ENCODE assay signal across 13 cellular contexts in the genomic region with DNA sequence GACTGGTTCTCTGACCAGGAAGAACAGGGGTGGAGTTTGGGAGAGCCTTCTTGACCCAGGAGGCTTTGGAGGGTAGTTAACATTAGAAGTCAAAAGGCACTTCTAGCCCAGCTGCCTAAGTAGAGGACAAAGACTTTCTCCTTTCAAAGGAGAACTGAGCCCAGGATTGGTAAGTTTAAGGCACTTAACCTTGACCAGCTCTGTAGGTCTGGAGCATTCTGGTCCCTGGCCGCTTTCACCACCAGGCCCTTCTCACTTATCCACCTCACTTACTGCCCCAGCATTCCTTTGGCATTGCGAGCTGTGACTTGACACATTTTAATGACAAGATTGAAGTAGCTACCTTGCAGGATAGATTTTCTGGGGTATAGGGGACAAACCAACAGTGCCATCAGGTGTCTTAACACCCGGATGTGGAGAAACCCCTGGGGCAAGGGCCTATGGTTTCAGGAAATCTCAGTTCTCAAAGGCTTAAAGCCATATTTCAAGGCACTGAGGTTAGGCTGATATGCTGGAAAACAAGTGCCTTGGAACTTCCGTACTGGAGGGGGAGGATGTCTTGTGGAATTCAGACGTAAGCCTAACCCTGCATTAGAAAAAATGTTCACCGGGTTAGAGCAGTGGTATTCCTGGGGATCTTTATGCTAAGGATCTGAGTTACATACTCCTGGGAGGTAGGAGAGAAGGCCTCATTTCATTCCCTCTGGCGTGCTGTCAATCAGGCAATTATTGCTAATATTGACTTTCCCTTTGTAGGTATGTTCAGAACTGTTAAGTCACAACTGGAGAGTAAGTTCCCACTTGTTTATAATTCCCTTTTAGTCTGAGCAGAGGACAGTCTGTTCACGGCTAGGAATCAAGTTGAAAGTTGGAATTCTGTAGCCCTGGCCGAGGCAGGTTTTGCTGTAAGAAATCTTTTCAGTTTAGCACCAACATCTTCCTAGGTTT. TPM values are rescaled to one million over a fixed set of nuclear protein-coding genes. Genes with fewer than 3 reads are reported as not detected.
DNase-seq lines count a peak whose midpoint lies in the region; ATAC-seq and TF ChIP-seq lines count a peak whose summit lies in the region.
"Had no signal": no experiment of that assay in that cellular context is flagged by ENCODE, and none has a peak within 500 bp of the region (broad histone marks: within the 10 kb centered on the region; RNA-seq: fewer than 3 reads in every experiment).

No MANE protein-coding gene starts in this region.

- no peak overlapping the region for H3K4me2 ChIP-seq in BLaER1 treated with 17β-estradiol and CSF1 and Interleukin-3, amounts not matched to agents 10 nM and 100 nM

- H3K9me3 ChIP-seq in BLaER1 treated with 17β-estradiol and CSF1 and Interleukin-3, amounts not matched to agents 10 nM and 100 nM (replicated peaks in 1 of 11) = no peaks in the 10 kb centered on the region
- no peaks in the 10 kb centered on the region for H3K9me3 ChIP-seq in ascending aorta
- H3K9me3 ChIP-seq in naive thymus-derived CD4-positive, alpha-beta T cell (ENCODE audit: control insufficient read depth in 2 of 3, low read length in 3 of 3) = no peaks in the 10 kb centered on the region
- H3K9me3 ChIP-seq: testis had no signal

- DNase-seq in ascending aorta (ENCODE audit: low spot score in 2 of 2) (no peak), mesenteric fat pad (ENCODE audit: low spot score) (no peak), NCI-H1436 (lab: John Stamatoyannopoulos, UW) (no peak)
- DNase-seq in naive thymus-derived CD4-positive, alpha-beta T cell = no peak
- DNase-seq: C1 segment of cervical spinal cord; MV-4-11; NCI-H524 treated with DMSO at 0.1 percent for 48 hours; nucleus accumbens; SHP77 treated with DMSO at 0.1 percent for 48 hours; stimulated activated CD4-positive, alpha-beta T cell treated with anti-CD3 and anti-CD28 coated beads, Interleukin-4, amount 100 ng/mL, for 4 hours; testis had no signal

- TF ChIP-seq CTCF in ascending aorta (IDR thresholded peaks at IDR 0.05) = no peak

- H3K36me3 ChIP-seq in BLaER1 treated with 17β-estradiol and CSF1 and Interleukin-3, amounts not matched to agents 10 nM and 100 nM = peaks cover 28 to 54% (median 44%) of the 10 kb centered on the region in 11 experiments
- peaks cover 5 to 20% of the 10 kb centered on the region in 2 donors for H3K36me3 ChIP-seq in ascending aorta
- peaks cover 0 to 41% (median 5%) of the 10 kb centered on the region in 3 experiments for H3K36me3 ChIP-seq in naive thymus-derived CD4-positive, alpha-beta T cell (ENCODE audit: control insufficient read depth in 2 of 3, insufficient read depth in 3 of 3, low read length in 3 of 3)

- ATAC-seq in naive thymus-derived CD4-positive, alpha-beta T cell = no peak
- no peak for ATAC-seq in HG02763 (IDR thresholded peaks at IDR 0.05; ENCODE audit: unreplicated experiment)

- H3K9me3 Mint-ChIP-seq in naive thymus-derived CD4-positive, alpha-beta T cell = no peaks in the 10 kb centered on the region

- peak overlapping the region in 6 of 9 donors; percentile 8 to 83 (median 42) for H3K27ac Mint-ChIP-seq in naive thymus-derived CD4-positive, alpha-beta T cell

- POLR2A ChIA-PET in naive thymus-derived CD4-positive, alpha-beta T cell (lab: Charles Lee) = interaction anchor here (0.7 kb wide), 1 partner anchor 188 kb away, joined by 3 read pairs; no protein-coding TSS in a partner anchor

- H3K27me3 Mint-ChIP-seq in naive thymus-derived CD4-positive, alpha-beta T cell = peaks cover 0 to 2% (median 0%) of the 10 kb centered on the region in 5 donors

- H3K27ac ChIP-seq in BLaER1 treated with 17β-estradiol and CSF1 and Interleukin-3, amounts not matched to agents 10 nM and 100 nM = no peak overlapping the region
- peak overlapping the region; percentile 24 to 43 for H3K27ac ChIP-seq in ascending aorta
- no peak overlapping the region for H3K27ac ChIP-seq in naive thymus-derived CD4-positive, alpha-beta T cell (ENCODE audit: low read depth, low read length)
- H3K27ac ChIP-seq: testis had no signal

- H4K20me1 ChIP-seq in BLaER1 treated with 17β-estradiol and CSF1 and Interleukin-3, amounts not matched to agents 10 nM and 100 nM = peaks cover 5 to 47% (median 35%) of the 10 kb centered on the region in 11 experiments; a peak in 14 of 22 replicates

- peak overlapping the region in 6 of 11 experiments; percentile 7 to 36 (median 26); a peak in 8 of 22 replicates for H3K9ac ChIP-seq in BLaER1 treated with 17β-estradiol and CSF1 and Interleukin-3, amounts not matched to agents 10 nM and 100 nM

- intact Hi-C loops in ascending aorta (cut with DNase I) = no loop called here
- intact Hi-C loops in naive thymus-derived CD4-positive, alpha-beta T cell (cut with micrococcal nuclease) = no loop called here

- peaks cover 27 to 67% (median 48%) of the 10 kb centered on the region in 10 experiments for H3K4me1 ChIP-seq in BLaER1 treated with 17β-estradiol and CSF1 and Interleukin-3, amounts not matched to agents 10 nM and 100 nM
- peaks cover 10 to 46% of the 10 kb centered on the region in 2 donors for H3K4me1 ChIP-seq in ascending aorta
- H3K4me1 ChIP-seq in naive thymus-derived CD4-positive, alpha-beta T cell (ENCODE audit: control insufficient read depth in 2 of 2, insufficient read depth in 2 of 2, low read length in 2 of 2) = peaks cover 14 to 17% of the 10 kb centered on the region in 2 donors

- no peak overlapping the region for H3K4me3 ChIP-seq in BLaER1 treated with 17β-estradiol and CSF1 and Interleukin-3, amounts not matched to agents 10 nM and 100 nM
- H3K4me3 ChIP-seq in ascending aorta = no peak overlapping the region
- H3K4me3 ChIP-seq in naive thymus-derived CD4-positive, alpha-beta T cell (ENCODE audit: low read length) = no peak overlapping the region
- H3K4me3 ChIP-seq: testis had no signal

- peaks cover 0 to 19% (median 4%) of the 10 kb centered on the region in 5 donors for H3K36me3 Mint-ChIP-seq in naive thymus-derived CD4-positive, alpha-beta T cell

- no peaks in the 10 kb centered on the region for H3K27me3 ChIP-seq in BLaER1 treated with 17β-estradiol and CSF1 and Interleukin-3, amounts not matched to agents 10 nM and 100 nM
- no peaks in the 10 kb centered on the region for H3K27me3 ChIP-seq in ascending aorta
- no peaks in the 10 kb centered on the region for H3K27me3 ChIP-seq in naive thymus-derived CD4-positive, alpha-beta T cell (ENCODE audit: control insufficient read depth in 2 of 2, insufficient read depth in 2 of 2, low read length in 2 of 2)
- H3K27me3 ChIP-seq: testis had no signal

- peaks cover 27 to 78% (median 57%) of the 10 kb centered on the region in 7 donors for H3K4me1 Mint-ChIP-seq in naive thymus-derived CD4-positive, alpha-beta T cell

- peak overlapping the region in 2 of 10 donors; percentile 10 to 34 for H3K4me3 Mint-ChIP-seq in naive thymus-derived CD4-positive, alpha-beta T cell

- CTCF ChIA-PET in naive thymus-derived CD4-positive, alpha-beta T cell (lab: Charles Lee) = no interaction called here

RNA-seq across cellular contexts. Expression of a gene that starts 4.3 kb away (rescaled TPM):
- total RNA-seq in ascending aorta (1.6 TPM), mesenteric fat pad (26.3 TPM)
- total RNA-seq in naive thymus-derived CD4-positive, alpha-beta T cell = 10 to 100 TPM; 40.9 to 92.1 (median 51.6) TPM
- polyA plus RNA-seq in naive thymus-derived CD4-positive, alpha-beta T cell = 10 to 100 TPM; 24.9 to 26.6 TPM

RNA-seq across cellular contexts. Expression of a gene that starts 5.0 kb away (rescaled TPM):
- 26.7 TPM for total RNA-seq in ascending aorta
- 10 to 100 TPM in 3 of 5 experiments, 1 to 10 TPM in 2; 5.1 to 17.8 (median 11.2) TPM for total RNA-seq in naive thymus-derived CD4-positive, alpha-beta T cell
- polyA plus RNA-seq in naive thymus-derived CD4-positive, alpha-beta T cell = 10 to 100 TPM; 11.1 to 15.4 TPM
- total RNA-seq in mesenteric fat pad = 27.7 TPM

RNA-seq across cellular contexts. Expression of a gene that starts 8.4 kb away (rescaled TPM):
- total RNA-seq in ascending aorta = 81.1 TPM
- total RNA-seq in naive thymus-derived CD4-positive, alpha-beta T cell = 10 to 100 TPM; 43.1 to 76.1 (median 57.3) TPM
- 10 to 100 TPM; 63.7 to 83.6 TPM for polyA plus RNA-seq in naive thymus-derived CD4-positive, alpha-beta T cell
- 37.1 TPM for total RNA-seq in mesenteric fat pad

RNA-seq across cellular contexts. Expression of a gene that starts 12.0 kb away (rescaled TPM):
- total RNA-seq in ascending aorta (157 TPM), mesenteric fat pad (110 TPM)
- 100 to 1,000 TPM in 1 of 5 experiments, 10 to 100 TPM in 4; 38.5 to 118 (median 61.4) TPM for total RNA-seq in naive thymus-derived CD4-positive, alpha-beta T cell
- polyA plus RNA-seq in naive thymus-derived CD4-positive, alpha-beta T cell = 100 to 1,000 TPM; 168 to 175 TPM

RNA-seq across cellular contexts. Expression of a gene that starts 23.3 kb away (rescaled TPM):
- total RNA-seq in ascending aorta (114 TPM), mesenteric fat pad (70.3 TPM)
- 10 to 100 TPM; 25.6 to 73.8 (median 35.1) TPM for total RNA-seq in naive thymus-derived CD4-positive, alpha-beta T cell
- polyA plus RNA-seq in naive thymus-derived CD4-positive, alpha-beta T cell = 100 to 1,000 TPM; 115 to 121 TPM

Comparison
In these comparisons a context has a peak if more than half of its experiments do, and no peak if none do; other contexts are left out.
1. H3K27ac ChIP-seq: peak in ascending aorta (2 of 2); none in BLaER1 treated with 17β-estradiol and CSF1 and Interleukin-3, amounts not matched to agents 10 nM and 100 nM (0 of 11) and naive thymus-derived CD4-positive, alpha-beta T cell (single experiment).
2. RNA of a gene that starts 4.3 kb away (total RNA-seq): 40.9 to 92.1 TPM in naive thymus-derived CD4-positive, alpha-beta T cell and 26.3 TPM in mesenteric fat pad (single experiment); 1.6 TPM in ascending aorta (single experiment); every median in the first group is over 10 times any median in the second.